ENCODE assay signal across 8 cellular contexts in the genomic region with DNA sequence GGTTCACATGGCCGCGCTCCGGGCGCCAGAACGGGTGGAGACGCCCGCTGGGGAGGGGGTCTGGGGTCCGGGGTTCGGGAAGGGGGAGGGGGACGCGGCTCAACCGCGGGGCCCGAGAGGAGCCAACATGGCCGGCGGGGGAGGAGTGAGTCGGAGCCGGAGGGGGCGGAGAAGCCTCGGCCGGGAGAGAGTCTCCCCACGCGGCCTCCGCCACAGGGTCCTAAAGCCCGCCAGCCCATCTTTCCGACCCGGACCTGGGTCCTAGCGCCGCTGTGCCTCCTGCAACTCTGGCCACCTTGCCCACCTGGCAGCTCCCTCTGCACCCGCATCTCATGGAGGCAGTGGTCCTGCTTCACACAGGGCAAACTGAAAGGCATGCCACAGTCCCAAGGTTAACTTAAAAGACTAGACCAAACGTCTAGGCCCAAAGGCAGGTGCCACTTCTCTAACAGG. TPM values are rescaled to one million over a fixed set of nuclear protein-coding genes. Genes with fewer than 3 reads are reported as not detected.
DNase-seq lines count a peak whose midpoint lies in the region; ATAC-seq, FAIRE-seq and TF ChIP-seq lines count a peak whose summit lies in the region.

Gene BAZ2A, minus strand, starts transcription at position 147 of the 453 bp plus-strand sequence. CDS start 12,796 bp downstream, outside the sequence.

- peaks cover 94% of the 10 kb centered on the region for H3K79me2 ChIP-seq in astrocyte (ENCODE audit: insufficient read depth, low read length)

- H3K27ac Mint-ChIP-seq in astrocyte (ENCODE audit: unreplicated experiment): peak within 1 kb of the TSS; percentile 90

- peak; percentile 51 for ATAC-seq in HG02970 (IDR thresholded peaks at IDR 0.05; ENCODE audit: low FRiP score, unreplicated experiment)

- H3K9ac ChIP-seq in astrocyte (ENCODE audit: low read length): peak within 1 kb of the TSS; percentile 95

- peak; percentile 78 for DNase-seq in GM18507 (ENCODE audit: extremely low spot score, insufficient read length, low read depth)
- peak; percentile 79 for DNase-seq in NCI-H2029 (lab: John Stamatoyannopoulos, UW)
- DNase-seq in T1000 (lab: John Stamatoyannopoulos, UW): peak; percentile 71
- peak; percentile 61 for DNase-seq in astrocyte (ENCODE audit: low read depth)
- peak; percentile 93 for DNase-seq in hepatic stellate cell (ENCODE audit: low spot score)
- peak; percentile 92 for DNase-seq in putamen (ENCODE audit: low spot score)
- peak; percentile 93 for DNase-seq in urothelium cell line (ENCODE audit: low spot score)

- peaks cover 82% of the 10 kb centered on the region for H4K20me1 ChIP-seq in astrocyte (ENCODE audit: insufficient read depth, low read length)

- H3K27ac ChIP-seq in astrocyte (ENCODE audit: low read depth, low read length): peak within 1 kb of the TSS; percentile 86

- FAIRE-seq in GM18507 (lab: Jason Lieb, UNC): peak; percentile 75
- no peak for FAIRE-seq in astrocyte (lab: Jason Lieb, UNC)
- no peak for FAIRE-seq in urothelium cell line (lab: Jason Lieb, UNC)

- no peaks in the 10 kb centered on the region for H3K9me3 Mint-ChIP-seq in astrocyte (ENCODE audit: unreplicated experiment)

- H3K27me3 ChIP-seq in astrocyte (ENCODE audit: insufficient read depth, low read length): no peaks in the 10 kb centered on the region

- H3K27me3 Mint-ChIP-seq in astrocyte (ENCODE audit: low read depth, unreplicated experiment): no peaks in the 10 kb centered on the region

- H3K36me3 Mint-ChIP-seq in astrocyte (ENCODE audit: low read depth, unreplicated experiment): peaks cover 4% of the 10 kb centered on the region

- peaks cover 3% of the 10 kb centered on the region for H3K36me3 ChIP-seq in astrocyte (ENCODE audit: insufficient read depth, low read length)

- no peak for TF ChIP-seq CTCF in astrocyte (IDR thresholded peaks at IDR 0.05; ENCODE audit: insufficient read depth, low read depth, low read length)

- peak within 1 kb of the TSS; percentile 98 for H3K4me3 Mint-ChIP-seq in astrocyte (ENCODE audit: unreplicated experiment)

- peaks cover 32% of the 10 kb centered on the region for H3K4me1 Mint-ChIP-seq in astrocyte (ENCODE audit: low read depth, unreplicated experiment)

- peak within 1 kb of the TSS; percentile 95 for H3K4me2 ChIP-seq in astrocyte (ENCODE audit: low read length)

- H3K4me1 ChIP-seq in astrocyte (ENCODE audit: insufficient read depth, low read length): peaks cover 33% of the 10 kb centered on the region

- no peaks in the 10 kb centered on the region for H3K9me3 ChIP-seq in astrocyte (ENCODE audit: insufficient read depth, low read depth, low read length)

- H3K4me3 ChIP-seq in astrocyte (ENCODE audit: insufficient read depth, low read depth, low read length): peak within 1 kb of the TSS; percentile 87

- H2AFZ ChIP-seq in astrocyte (ENCODE audit: low read depth, low read length): peak within 1 kb of the TSS; percentile 2

RNA-seq across cellular contexts. Expression of gene BAZ2A, which starts in this region (rescaled TPM):
- 105 and 107 TPM in 2 replicates for total RNA-seq in astrocyte

Comparison
In these comparisons a context has a peak if more than half of its experiments do, and no peak if none do; other contexts are left out.
1. Peak in every context shown above with its lines: DNase-seq, ATAC-seq, H3K4me3 ChIP-seq and H3K27ac ChIP-seq.